In the genomic region with DNA sequence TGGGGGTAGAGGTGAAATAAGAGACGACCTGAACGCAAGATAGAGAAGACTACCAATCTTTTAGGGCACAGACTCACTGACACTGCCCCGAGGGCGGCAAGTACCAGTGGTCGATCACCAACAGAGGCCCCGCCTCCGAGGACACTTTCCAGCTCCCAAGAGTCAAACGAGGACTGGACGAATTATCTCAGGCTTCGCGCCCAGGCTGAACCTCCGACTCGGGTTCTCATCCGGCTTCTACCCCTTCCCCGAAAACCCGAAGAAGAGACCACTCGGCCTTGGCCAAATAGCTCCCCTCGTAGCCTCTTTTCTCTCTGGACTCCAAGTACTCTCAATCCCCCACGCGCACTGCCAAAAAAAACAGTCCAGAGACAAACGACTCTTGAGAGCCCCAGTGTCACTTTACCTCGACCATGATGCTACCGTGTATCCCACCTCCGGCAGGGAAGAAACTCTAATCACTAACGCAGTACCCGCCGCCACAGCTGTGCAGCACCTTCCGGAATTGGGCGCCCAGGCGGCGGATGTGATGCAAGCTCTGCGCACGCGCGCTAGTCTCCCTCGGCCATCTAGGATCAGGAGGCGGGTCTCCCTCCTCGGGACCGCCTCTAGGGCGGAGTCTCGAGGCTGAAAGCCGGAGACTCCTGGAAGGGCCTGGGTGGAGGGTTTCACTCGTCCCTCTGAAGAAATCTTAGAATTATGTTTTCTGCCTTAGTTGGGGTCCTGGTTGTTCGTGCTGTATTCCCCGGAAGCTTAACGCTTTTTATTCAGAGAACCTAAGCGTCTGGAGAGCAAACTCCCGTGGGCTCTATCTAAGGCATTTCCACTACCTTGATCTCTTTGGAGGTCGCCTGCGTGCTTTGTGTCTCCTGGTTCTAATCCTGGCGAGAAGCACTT, we compare ENCODE assay signal across 8 cellular contexts. TPM values are rescaled to one million over a fixed set of nuclear protein-coding genes. Genes with fewer than 3 reads are reported as not detected.
A peak's percentile ranks its signal among the peaks of the same experiment; 100 is the strongest.
DNase-seq lines count a peak whose midpoint lies in the region; ATAC-seq and TF ChIP-seq lines count a peak whose summit lies in the region.

A gene (minus strand): TSS at position 507 of the 897 bp plus-strand sequence. CDS start 92 bp downstream, at position 415.

- H3K27me3 ChIP-seq in H7 (ENCODE audit: control insufficient read depth, insufficient read depth, low read length), result no peaks in the 10 kb centered on the region

- H3K4me3 ChIP-seq in H7 (ENCODE audit: insufficient read depth, low read depth, low read length), result peak within 1 kb of the TSS; percentile 77

- intact Hi-C loops in natural killer cell (cut with micrococcal nuclease), result loop anchor here (1.0 kb wide), 1 partner anchor 826 kb away; a partner anchor contains a TSS

- H3K27ac Mint-ChIP-seq in natural killer cell, result peak within 1 kb of the TSS; percentile 96 to 98

- peaks cover 25 to 26% of the 10 kb centered on the region in 2 donors for H3K4me1 Mint-ChIP-seq in natural killer cell

- H3K36me3 Mint-ChIP-seq in natural killer cell, result no peaks in the 10 kb centered on the region

- H3K9me3 Mint-ChIP-seq in natural killer cell, result no peaks in the 10 kb centered on the region

- peak within 1 kb of the TSS; percentile 99 for H3K4me3 Mint-ChIP-seq in natural killer cell

- H3K27me3 Mint-ChIP-seq in natural killer cell (ENCODE audit: low read depth in 2 of 2), result no peaks in the 10 kb centered on the region

- no peak for TF ChIP-seq CTCF in natural killer cell (IDR thresholded peaks at IDR 0.05)

- ATAC-seq in natural killer cell, result peak; percentile 94 to 99 (median 97)

- peaks cover 9% of the 10 kb centered on the region; the same call in 1 of the 2 replicates for H3K36me3 ChIP-seq in H7 (replicated peaks; ENCODE audit: control insufficient read depth, insufficient read depth, low read length)

- DNase-seq in ELR (ENCODE audit: low read depth), result peak; percentile 94
- DNase-seq in H7, result peak; percentile 84
- DNase-seq in M059J (ENCODE audit: low read depth), result peak; percentile 90
- peak; percentile 70 to 79 for DNase-seq in SHP77 (lab: John Stamatoyannopoulos, UW)
- DNase-seq in activated effector memory CD4-positive, alpha-beta T cell treated with Interleukin-2 at 50 U/mL for 16 hours, result peak; percentile 95
- DNase-seq in fibroblast of peridontal ligament (ENCODE audit: extremely low read depth), result peak; percentile 93
- DNase-seq in natural killer cell, result peak; percentile 98
- DNase-seq in stimulated activated naive CD4-positive, alpha-beta T cell treated with Interleukin-2 at 50 U/mL for 16 hours (lab: John Stamatoyannopoulos, UW), result peak; percentile 94

RNA-seq across cellular contexts. Expression of the gene that starts here (rescaled TPM):
- 104 and 108 TPM in 2 replicates for total RNA-seq in H7 (2014; rRNA removed; shearing (Covaris generic))
- total RNA-seq in M059J (2014; rRNA removed; shearing (Covaris generic)), result 55.9 and 61.7 TPM in 2 replicates
- 10 to 100 TPM; 46.1 to 62.3 (median 54.6) TPM for total RNA-seq in natural killer cell

Comparison
In these comparisons a context has a peak if more than half of its experiments do, and no peak if none do; other contexts are left out.
1. Peak in every context shown above with its lines: DNase-seq, ATAC-seq and H3K4me3 ChIP-seq.